34 cellular contexts compared by ENCODE assay signal in genomic region chr16:1398351-1398750, GRCh38. TPM values are rescaled to one million over a fixed set of nuclear protein-coding genes. Genes with fewer than 3 reads are reported as not detected.
"Had no signal": no experiment of that assay in that cellular context is flagged by ENCODE, and none has a peak within 500 bp of the region (broad histone marks: within the 10 kb centered on the region; RNA-seq: fewer than 3 reads in every experiment).

No MANE protein-coding gene starts in this region.

- H3K4me1 Mint-ChIP-seq: nephron; neural progenitor cell; stimulated activated memory B cell treated with anti-CD40 and anti-IgM and Interleukin-4, amounts not matched to agents 10 μg/mL and 1 μg/mL and 100 μg/mL, for 72 hours; stimulated activated naive CD8-positive, alpha-beta T cell treated with anti-CD3 and anti-CD28 coated beads, Interleukin-15, amount 100 ng/mL, for 72 hours had no signal

- H3K4me1 ChIP-seq: left lung, lower lobe of right lung, neural progenitor cell, parathyroid adenoma, psoas muscle, right lobe of liver, tibial nerve had no signal

- H3K27ac Mint-ChIP-seq: immature natural killer cell; nephron; neural progenitor cell; stimulated activated memory B cell treated with anti-CD40 and anti-IgM and Interleukin-4, amounts not matched to agents 10 μg/mL and 1 μg/mL and 100 μg/mL, for 72 hours; type B pancreatic cell had no signal

- ATAC-seq: left colon; left lung; naive thymus-derived CD8-positive, alpha-beta T cell; psoas muscle; stimulated activated memory B cell treated with anti-CD40 and anti-IgM and Interleukin-4, amounts not matched to agents 10 μg/mL and 1 μg/mL and 100 μg/mL, for 72 hours had no signal

- DNase-seq: immature natural killer cell; kidney; left colon; left lung; lower lobe of right lung; mammary epithelial cell; mesenchymal stem cell; naive thymus-derived CD8-positive, alpha-beta T cell; occipital lobe; psoas muscle; right lobe of liver; stimulated activated CD4-positive, alpha-beta T cell treated with anti-CD3 and anti-CD28 coated beads, Interleukin-1b, Interleukin-23, amount 100 ng/mL, for 48 hours; stimulated activated CD4-positive, alpha-beta T cell treated with anti-CD3 and anti-CD28 coated beads, Interleukin-2, amount 100 ng/mL, for 48 hours; stimulated activated CD4-positive, alpha-beta T cell treated with anti-CD3 and anti-CD28 coated beads, Interleukin-4, amount 100 ng/mL, for 4 hours; stimulated activated CD8-positive, alpha-beta memory T cell treated with anti-CD3 and anti-CD28 coated beads, Interleukin-4, amount 100 ng/mL, for 48 hours; stimulated activated naive CD4-positive, alpha-beta T cell treated with Interleukin-2 at 50 U/mL for 16 hours; stimulated activated naive CD8-positive, alpha-beta T cell treated with anti-CD3 and anti-CD28 coated beads, Interleukin-15, amount 100 ng/mL, for 72 hours; substantia nigra; uterus had no signal

- H3K4me3 Mint-ChIP-seq: immature natural killer cell; naive thymus-derived CD8-positive, alpha-beta T cell; nephron; neural progenitor cell; stimulated activated memory B cell treated with anti-CD40 and anti-IgM and Interleukin-4, amounts not matched to agents 10 μg/mL and 1 μg/mL and 100 μg/mL, for 72 hours; stimulated activated naive CD8-positive, alpha-beta T cell treated with anti-CD3 and anti-CD28 coated beads, Interleukin-15, amount 100 ng/mL, for 72 hours; type B pancreatic cell had no signal

- H3K36me3 ChIP-seq: neural progenitor cell, uterus had no signal

- H3K9me3 Mint-ChIP-seq: immature natural killer cell; naive thymus-derived CD8-positive, alpha-beta T cell; nephron; neural progenitor cell; stimulated activated memory B cell treated with anti-CD40 and anti-IgM and Interleukin-4, amounts not matched to agents 10 μg/mL and 1 μg/mL and 100 μg/mL, for 72 hours; stimulated activated naive CD8-positive, alpha-beta T cell treated with anti-CD3 and anti-CD28 coated beads, Interleukin-15, amount 100 ng/mL, for 72 hours; type B pancreatic cell had no signal

- H3K27ac ChIP-seq: left lung, lower lobe of right lung, neural progenitor cell, neutrophil, parathyroid adenoma, psoas muscle, right lobe of liver, tibial nerve, uterus had no signal

- H3K36me3 Mint-ChIP-seq: type B pancreatic cell had no signal

- H3K27me3 Mint-ChIP-seq: naive thymus-derived CD8-positive, alpha-beta T cell; stimulated activated memory B cell treated with anti-CD40 and anti-IgM and Interleukin-4, amounts not matched to agents 10 μg/mL and 1 μg/mL and 100 μg/mL, for 72 hours; stimulated activated naive CD8-positive, alpha-beta T cell treated with anti-CD3 and anti-CD28 coated beads, Interleukin-15, amount 100 ng/mL, for 72 hours; type B pancreatic cell had no signal

- H3K27me3 ChIP-seq: left lung, neural progenitor cell, neutrophil, right lobe of liver, tibial nerve, uterus had no signal

- H3K9me3 ChIP-seq: left lung, lower lobe of right lung, neutrophil, psoas muscle, right lobe of liver, tibial nerve, uterus had no signal

- H3K4me3 ChIP-seq: left lung, lower lobe of right lung, neural progenitor cell, psoas muscle, right lobe of liver, smooth muscle cell, tibial nerve, uterus had no signal

RNA-seq across cellular contexts. Expression of gene PERCC1, which starts 32.5 kb away (rescaled TPM):
- total RNA-seq: kidney, left colon, lower lobe of right lung, mucosa of gallbladder, occipital lobe, osteocyte, posterior vena cava, psoas muscle, right lobe of liver, skeletal muscle tissue, smooth muscle cell, temporal lobe, ureter, uterus had no signal
- polyA plus RNA-seq: immature natural killer cell, liver, mammary epithelial cell, smooth muscle cell had no signal

RNA-seq across cellular contexts. Expression of gene CCDC154, which starts 46.0 kb away (rescaled TPM):
- total RNA-seq: smooth muscle cell had no signal
- polyA plus RNA-seq: immature natural killer cell; mammary epithelial cell; naive thymus-derived CD8-positive, alpha-beta T cell had no signal
